1 cellular context compared by ENCODE assay signal in the genomic region with DNA sequence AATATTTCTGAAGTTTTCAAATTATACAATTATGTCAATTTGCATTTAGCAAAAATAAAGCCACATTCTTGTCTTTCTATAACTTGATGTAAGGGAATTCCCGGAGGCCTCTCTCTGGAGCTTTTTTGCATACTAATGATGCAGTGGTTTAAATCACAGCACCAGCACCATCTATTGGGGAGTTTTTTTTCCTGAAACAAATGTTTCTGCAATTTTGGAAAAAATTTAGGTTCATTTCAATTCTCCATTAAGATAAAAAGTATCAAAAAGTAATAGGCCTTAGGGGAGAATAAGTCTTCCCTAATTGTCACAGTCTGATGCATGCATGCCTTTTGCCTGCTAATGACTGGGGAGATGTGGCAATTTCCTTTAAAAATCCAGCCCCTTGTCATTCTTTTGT.
TF ChIP-seq lines count a peak whose summit lies in the region.

No MANE protein-coding gene starts in this region.

TF ChIP-seq in IMR-90, 13 proteins besides CTCF, POLR2A, EP300 and RAD21 (continued from another document):
- TF ChIP-seq, protein P1, sequence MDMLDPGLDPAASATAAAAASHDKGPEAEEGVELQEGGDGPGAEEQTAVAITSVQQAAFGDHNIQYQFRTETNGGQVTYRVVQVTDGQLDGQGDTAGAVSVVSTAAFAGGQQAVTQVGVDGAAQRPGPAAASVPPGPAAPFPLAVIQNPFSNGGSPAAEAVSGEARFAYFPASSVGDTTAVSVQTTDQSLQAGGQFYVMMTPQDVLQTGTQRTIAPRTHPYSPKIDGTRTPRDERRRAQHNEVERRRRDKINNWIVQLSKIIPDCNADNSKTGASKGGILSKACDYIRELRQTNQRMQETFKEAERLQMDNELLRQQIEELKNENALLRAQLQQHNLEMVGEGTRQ (IDR thresholded peaks at IDR 0.05; ENCODE audit: low read depth, low read length) = no peak
